10 cellular contexts compared by ENCODE assay signal in the genomic region with DNA sequence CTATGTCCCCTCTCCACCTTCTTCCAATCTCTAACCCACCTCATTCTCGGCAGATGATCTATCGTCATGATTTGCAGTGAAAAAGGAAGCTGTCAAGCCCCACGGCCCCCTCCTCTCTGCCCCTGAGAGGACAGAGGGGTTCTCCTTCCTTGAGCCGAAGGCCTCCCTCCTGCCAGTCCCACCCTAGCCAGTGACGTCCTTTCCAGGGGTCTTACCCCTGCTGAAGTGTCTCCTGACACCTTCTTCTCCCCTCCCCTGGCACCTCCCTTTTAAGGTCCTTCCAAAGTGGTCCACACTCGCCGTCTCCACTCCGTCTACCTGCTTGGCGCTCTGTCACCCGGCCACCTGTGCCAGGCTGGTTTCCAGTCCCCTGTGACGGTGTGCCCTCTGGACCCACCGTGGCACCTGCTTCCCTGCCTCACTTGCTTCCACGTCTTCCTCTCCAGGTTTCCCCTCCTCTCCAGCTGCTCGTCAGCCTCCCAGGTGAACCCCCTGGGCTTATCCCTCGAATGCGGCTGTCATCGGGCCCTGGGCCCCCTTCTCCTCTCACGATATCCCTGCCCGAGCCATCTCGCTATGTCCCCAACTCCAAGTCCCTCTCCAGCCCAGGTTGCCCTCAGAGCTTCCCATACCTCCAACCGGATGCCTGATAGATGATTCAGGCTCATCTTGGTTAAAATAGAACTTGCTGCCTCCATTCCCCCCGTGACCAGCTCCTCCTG. TPM values are rescaled to one million over a fixed set of nuclear protein-coding genes. Genes with fewer than 3 reads are reported as not detected.
DNase-seq lines count a peak whose midpoint lies in the region; ATAC-seq lines count a peak whose summit lies in the region.
"Had no signal": no experiment of that assay in that cellular context is flagged by ENCODE, and none has a peak within 500 bp of the region (broad histone marks: within the 10 kb centered on the region; RNA-seq: fewer than 3 reads in every experiment).

No MANE protein-coding gene starts in this region.

- H3K4me3 ChIP-seq in stomach smooth muscle (ENCODE audit: low read length in 2 of 2) = no peak overlapping the region
- H3K4me3 ChIP-seq: K562, SJSA1 had no signal

- no peaks in the 10 kb centered on the region for H3K9me3 Mint-ChIP-seq in activated CD8-positive, alpha-beta memory T cell treated with anti-CD3 and anti-CD28 coated beads, Interleukin-2, amount 10 ng/mL, durations not matched to agents 7 days and 5 days (ENCODE audit: low read depth)

- H3K27me3 ChIP-seq in stomach smooth muscle (ENCODE audit: control insufficient read depth in 1 of 2, insufficient read depth in 2 of 2, low read length in 2 of 2) = no peaks in the 10 kb centered on the region
- H3K27me3 ChIP-seq: SJSA1 had no signal

- peaks cover 3 to 4% of the 10 kb centered on the region in 2 donors for H3K36me3 ChIP-seq in stomach smooth muscle (ENCODE audit: control insufficient read depth in 2 of 2, insufficient read depth in 2 of 2, low read length in 2 of 2)
- H3K36me3 ChIP-seq: SJSA1 had no signal

- H3K4me3 Mint-ChIP-seq in activated CD8-positive, alpha-beta memory T cell treated with anti-CD3 and anti-CD28 coated beads, Interleukin-2, amount 10 ng/mL, durations not matched to agents 7 days and 5 days = peak overlapping the region; percentile 56
- H3K4me3 Mint-ChIP-seq in T-helper 17 cell = peak overlapping the region; percentile 90

- H3K27me3 Mint-ChIP-seq in activated CD8-positive, alpha-beta memory T cell treated with anti-CD3 and anti-CD28 coated beads, Interleukin-2, amount 10 ng/mL, durations not matched to agents 7 days and 5 days = no peaks in the 10 kb centered on the region
- H3K27me3 Mint-ChIP-seq in T-helper 17 cell = no peaks in the 10 kb centered on the region

- no peaks in the 10 kb centered on the region for H3K9me3 ChIP-seq in T-helper 17 cell (ENCODE audit: control insufficient read depth, low read length, poor library complexity, severe bottlenecking)
- H3K9me3 ChIP-seq in stomach smooth muscle (ENCODE audit: control insufficient read depth in 2 of 2, low read length in 2 of 2) = no peaks in the 10 kb centered on the region
- H3K9me3 ChIP-seq: SJSA1 had no signal

- CTCF ChIA-PET in activated CD8-positive, alpha-beta memory T cell treated with anti-CD3 and anti-CD28 coated beads, Interleukin-2, amount 10 ng/mL, durations not matched to agents 7 days and 5 days (lab: Charles Lee) = interaction anchor here (0.9 to 2.2 kb wide), 4 partner anchors 10 to 230 kb away, joined by 3 to 15 read pairs (median 4); no protein-coding TSS in a partner anchor

- ATAC-seq in activated CD8-positive, alpha-beta memory T cell treated with anti-CD3 and anti-CD28 coated beads, Interleukin-2, amount 10 ng/mL, durations not matched to agents 7 days and 5 days = no peak
- ATAC-seq in T-helper 17 cell (no peak), HG03108 (IDR thresholded peaks at IDR 0.05; ENCODE audit: unreplicated experiment) (no peak), HG03025 (IDR thresholded peaks at IDR 0.05; ENCODE audit: low FRiP score, unreplicated experiment) (no peak)

- H3K36me3 Mint-ChIP-seq in activated CD8-positive, alpha-beta memory T cell treated with anti-CD3 and anti-CD28 coated beads, Interleukin-2, amount 10 ng/mL, durations not matched to agents 7 days and 5 days = peaks cover 7% of the 10 kb centered on the region
- no peaks in the 10 kb centered on the region for H3K36me3 Mint-ChIP-seq in T-helper 17 cell (ENCODE audit: low read depth)

- peaks cover 63% of the 10 kb centered on the region for H3K4me1 Mint-ChIP-seq in activated CD8-positive, alpha-beta memory T cell treated with anti-CD3 and anti-CD28 coated beads, Interleukin-2, amount 10 ng/mL, durations not matched to agents 7 days and 5 days
- peaks cover 54% of the 10 kb centered on the region for H3K4me1 Mint-ChIP-seq in T-helper 17 cell

- DNase-seq in activated CD8-positive, alpha-beta memory T cell treated with anti-CD3 and anti-CD28 coated beads, Interleukin-2, amount 10 ng/mL, durations not matched to agents 7 days and 5 days = no peak
- no peak for DNase-seq in activated CD8-positive, alpha-beta memory T cell treated with anti-CD3 and anti-CD28 coated beads, Interleukin-2, amount 50 U/mL, for 4 hours
- DNase-seq in T-helper 17 cell (no peak), kidney tubule cell (ENCODE audit: low spot score) (peak; percentile 55)
- DNase-seq in activated CD4-positive, CD25-positive, alpha-beta regulatory T cell treated with anti-CD3 and anti-CD28 coated beads, Interleukin-2, amount 50 U/mL, for 72 hours = no peak

- H3K27ac ChIP-seq in stomach smooth muscle (ENCODE audit: low read length) = peak overlapping the region; percentile 83
- H3K27ac ChIP-seq: SJSA1 had no signal

- H3K27ac Mint-ChIP-seq in activated CD8-positive, alpha-beta memory T cell treated with anti-CD3 and anti-CD28 coated beads, Interleukin-2, amount 10 ng/mL, durations not matched to agents 7 days and 5 days = peak overlapping the region; percentile 99
- peak overlapping the region; percentile 99 for H3K27ac Mint-ChIP-seq in T-helper 17 cell

- peak overlapping the region; percentile 51 to 62 for H3K9ac ChIP-seq in stomach smooth muscle (ENCODE audit: low read length in 2 of 2)

- H3K4me1 ChIP-seq in stomach smooth muscle (ENCODE audit: control insufficient read depth, insufficient read depth, low read length) = peaks cover 46% of the 10 kb centered on the region

RNA-seq across cellular contexts. Expression of gene CCDC102A, which starts 5.7 kb away (rescaled TPM):
- total RNA-seq in activated CD8-positive, alpha-beta memory T cell treated with anti-CD3 and anti-CD28 coated beads, Interleukin-2, amount 10 ng/mL, durations not matched to agents 7 days and 5 days = 10 to 100 TPM; 19.7 to 20.2 TPM
- 1 to 10 TPM; 3.1 to 4.9 TPM for total RNA-seq in T-helper 17 cell

RNA-seq across cellular contexts. Expression of gene ADGRG5, which starts 11.8 kb away (rescaled TPM):
- total RNA-seq in activated CD8-positive, alpha-beta memory T cell treated with anti-CD3 and anti-CD28 coated beads, Interleukin-2, amount 10 ng/mL, durations not matched to agents 7 days and 5 days = 10 to 100 TPM; 34.4 to 47.9 TPM
- total RNA-seq in T-helper 17 cell = 1 to 10 TPM; 1.6 to 2.8 TPM
- total RNA-seq: SJSA1 had no signal

RNA-seq across cellular contexts. Expression of gene DOK4, which starts 44.4 kb away (rescaled TPM):
- 1 to 10 TPM; 3.4 to 4.7 TPM for total RNA-seq in activated CD8-positive, alpha-beta memory T cell treated with anti-CD3 and anti-CD28 coated beads, Interleukin-2, amount 10 ng/mL, durations not matched to agents 7 days and 5 days
- total RNA-seq in T-helper 17 cell = 1 to 10 TPM; 1.8 to 2.6 TPM

Comparison
In these comparisons a context has a peak if more than half of its experiments do, and no peak if none do; other contexts are left out.
1. RNA of gene ADGRG5, which starts 11.8 kb away (total RNA-seq): 34.4 to 47.9 TPM in activated CD8-positive, alpha-beta memory T cell treated with anti-CD3 and anti-CD28 coated beads, Interleukin-2, amount 10 ng/mL, durations not matched to agents 7 days and 5 days; 1.6 to 2.8 TPM in T-helper 17 cell; every median in the first group is over 4 times any median in the second.